ENCODE assay signal across 9 cellular contexts in genomic region chr14:95480109-95480886, GRCh38. TPM values are rescaled to one million over a fixed set of nuclear protein-coding genes. Genes with fewer than 3 reads are reported as not detected.
A peak's percentile ranks its signal among the peaks of the same experiment; 100 is the strongest.
DNase-seq lines count a peak whose midpoint lies in the region; ATAC-seq and TF ChIP-seq lines count a peak whose summit lies in the region.
"Had no signal": no experiment of that assay in that cellular context is flagged by ENCODE, and none has a peak within 500 bp of the region (broad histone marks: within the 10 kb centered on the region; RNA-seq: fewer than 3 reads in every experiment).

No MANE protein-coding gene starts in this region.

- intact Hi-C loops in gastrocnemius medialis (cut with DNase I; ENCODE audit: low total_unique reads): loop anchor here (5.0 kb wide), 1 partner anchor 37 kb away; the partner anchor contains the start of gene SYNE3

- no peaks in the 10 kb centered on the region for H3K9me3 ChIP-seq in Peyer's patch
- no peaks in the 10 kb centered on the region for H3K9me3 ChIP-seq in gastrocnemius medialis
- no peaks in the 10 kb centered on the region for H3K9me3 ChIP-seq in SK-N-SH

- H3K36me3 Mint-ChIP-seq in chondrocyte (ENCODE audit: low read depth): no peaks in the 10 kb centered on the region

- H2AFZ ChIP-seq in SK-N-SH (ENCODE audit: low read depth): no peak overlapping the region

- no peak overlapping the region for H3K4me3 ChIP-seq in Peyer's patch
- H3K4me3 ChIP-seq in gastrocnemius medialis: no peak overlapping the region
- H3K4me3 ChIP-seq in SK-N-SH (ENCODE audit: low read depth in 2 of 2, low read length in 1 of 2): no peak overlapping the region

- H3F3A ChIP-seq in SK-N-SH (replicated peaks; ENCODE audit: insufficient read depth): peaks cover 8% of the 10 kb centered on the region

- no peak overlapping the region for H3K4me2 ChIP-seq in SK-N-SH

- 87% methylated on average over 11 of the region's 11 CpGs for WGBS in SK-N-SH (ENCODE audit: low lambda C conversion rate)

- H3K79me2 ChIP-seq in SK-N-SH (ENCODE audit: insufficient read depth): peaks cover 3% of the 10 kb centered on the region; the same call in 1 of the 2 replicates

- peaks cover 0 to 4% (median 0%) of the 10 kb centered on the region in 3 donors for H3K36me3 ChIP-seq in Peyer's patch
- H3K36me3 ChIP-seq in gastrocnemius medialis: peaks cover 0 to under 1% of the 10 kb centered on the region in 2 donors
- H3K36me3 ChIP-seq in SK-N-SH (replicated peaks in 1 of 2; ENCODE audit: control insufficient read depth in 1 of 2, insufficient read depth in 2 of 2, low read length in 1 of 2): no peaks in the 10 kb centered on the region

- DNase-seq in Peyer's patch: peak in 2 of 3 donors; percentile 31 to 61
- DNase-seq in chondrocyte (ENCODE audit: low spot score): no peak
- DNase-seq in gastrocnemius medialis: peak; percentile 60 to 82
- no peak for DNase-seq in RPMI8226
- no peak for DNase-seq in nucleus accumbens (lab: John Stamatoyannopoulos, UW)
- DNase-seq in T1000 (lab: John Stamatoyannopoulos, UW): no peak
- DNase-seq in SK-N-SH: no peak

- POLR2A ChIA-PET in SK-N-SH (lab: Yijun Ruan, JAX): no interaction called here

- CTCF ChIA-PET in SK-N-SH (lab: Yijun Ruan, JAX): interaction anchor here (1.7 kb wide), 1 partner anchor 47 kb away, joined by 6 read pairs; no protein-coding TSS in a partner anchor

- H3K27ac ChIP-seq in Peyer's patch (peak overlapping the region in 3 of 4 donors; percentile 26 to 57 (median 47)), gastrocnemius medialis (peak overlapping the region; percentile 41 to 73 (median 44)), SK-N-SH (ENCODE audit: low read depth in 2 of 2, low read length in 1 of 2) (no peak overlapping the region; a peak in 1 of 4 replicates)
- H3K27ac ChIP-seq: HL-60 had no signal

- TF ChIP-seq CTCF in Peyer's patch (IDR thresholded peaks at IDR 0.05): no peak
- TF ChIP-seq CTCF in chondrocyte (IDR thresholded peaks at IDR 0.05): no peak
- TF ChIP-seq CTCF in gastrocnemius medialis (IDR thresholded peaks at IDR 0.05 in 4 of 5, conservative IDR thresholded peaks at IDR 0.05 in 1 of 5): no peak
- TF ChIP-seq CTCF in SK-N-SH (IDR thresholded peaks at IDR 0.05): no peak

- H3K27ac Mint-ChIP-seq in chondrocyte (ENCODE audit: unreplicated experiment): peak overlapping the region; percentile 70

- no peak overlapping the region for H3K4me3 Mint-ChIP-seq in chondrocyte (ENCODE audit: unreplicated experiment)

- ATAC-seq in GM18517 (IDR thresholded peaks at IDR 0.05; ENCODE audit: unreplicated experiment): peak; percentile 67
- peak; percentile 55 to 59 for ATAC-seq in gastrocnemius medialis

- no peak for TF ChIP-seq EP300 in SK-N-SH (IDR thresholded peaks at IDR 0.05; ENCODE audit: borderline replicate concordance in 1 of 2, low read depth in 1 of 2, low read length in 1 of 2)

- no peak overlapping the region for H3K9ac ChIP-seq in SK-N-SH

- peaks cover 66% of the 10 kb centered on the region for H3K4me1 Mint-ChIP-seq in chondrocyte (ENCODE audit: low read depth)

- no peaks in the 10 kb centered on the region for H3K9me3 Mint-ChIP-seq in chondrocyte (ENCODE audit: low read depth)

- no peaks in the 10 kb centered on the region for H4K20me1 ChIP-seq in SK-N-SH (ENCODE audit: insufficient read depth)

- no peaks in the 10 kb centered on the region for H3K27me3 ChIP-seq in Peyer's patch
- no peaks in the 10 kb centered on the region for H3K27me3 ChIP-seq in gastrocnemius medialis
- H3K27me3 ChIP-seq in SK-N-SH (ENCODE audit: insufficient read depth): no peaks in the 10 kb centered on the region

- TF ChIP-seq POLR2A in Peyer's patch (IDR thresholded peaks at IDR 0.05) (no peak), gastrocnemius medialis (IDR thresholded peaks at IDR 0.05) (no peak)

- peaks cover 4 to 39% (median 19%) of the 10 kb centered on the region in 4 donors for H3K4me1 ChIP-seq in Peyer's patch
- H3K4me1 ChIP-seq in gastrocnemius medialis: peaks cover 19 to 20% of the 10 kb centered on the region in 2 donors
- peaks cover 18 to 35% of the 10 kb centered on the region in 2 experiments; a peak in 2 of 4 replicates for H3K4me1 ChIP-seq in SK-N-SH (ENCODE audit: control insufficient read depth in 1 of 2, insufficient read depth in 2 of 2, low read depth in 1 of 2, low read length in 1 of 2)

- H3K9me2 ChIP-seq in SK-N-SH: no peaks in the 10 kb centered on the region

- TF ChIP-seq RAD21 in SK-N-SH (IDR thresholded peaks at IDR 0.05; ENCODE audit: low read length): no peak

- in situ Hi-C loops in gastrocnemius medialis (cut with MboI; ENCODE audit: low sequenced_read_pairs in 4 of 4): no loop called here

- H3K27me3 Mint-ChIP-seq in chondrocyte (ENCODE audit: low read depth): no peaks in the 10 kb centered on the region

TF ChIP-seq in SK-N-SH, 30 proteins besides CTCF, POLR2A, EP300 and RAD21:
- TF ChIP-seq EZH2phosphoT487 (IDR thresholded peaks at IDR 0.05; ENCODE audit: borderline replicate concordance, low read depth) (no peak), SMC3 (IDR thresholded peaks at IDR 0.05; ENCODE audit: low read depth, low read length) (no peak), GABPA (IDR thresholded peaks at IDR 0.05; ENCODE audit: low read depth) (no peak), FOSL2 (IDR thresholded peaks at IDR 0.05; ENCODE audit: borderline replicate concordance, low read depth) (no peak), MAX (IDR thresholded peaks at IDR 0.05; ENCODE audit: low read depth) (no peak), NRF1 (IDR thresholded peaks at IDR 0.05; ENCODE audit: low read depth, low read length) (no peak), CHD2 (IDR thresholded peaks at IDR 0.05; ENCODE audit: low read length, partially characterized antibody) (no peak), MXI1 (IDR thresholded peaks at IDR 0.05; ENCODE audit: low read depth, low read length) (no peak), MEF2A (IDR thresholded peaks at IDR 0.05; ENCODE audit: borderline replicate concordance, low read depth) (no peak), ZBTB33 (IDR thresholded peaks at IDR 0.05; ENCODE audit: borderline replicate concordance, low read depth) (no peak), RFX5 (IDR thresholded peaks at IDR 0.05; ENCODE audit: low read length) (no peak)

RNA-seq across cellular contexts. Expression of gene SYNE3, which starts 36.2 kb away (rescaled TPM):
- 10 to 100 TPM in 3 of 4 donors, 1 to 10 TPM in 1; 7.2 to 35.5 (median 13.1) TPM for total RNA-seq in Peyer's patch
- 21.4 to 22.3 TPM (median 22.0 TPM) in 3 replicates for total RNA-seq in chondrocyte
- 1 to 10 TPM; 4.7 to 7.1 (median 5.1) TPM for total RNA-seq in gastrocnemius medialis
- 1.8 and 2.0 TPM in 2 replicates for polyA plus RNA-seq in SK-N-SH (2012; rRNA removed)
- 0.80 and 1.3 TPM in 2 replicates for polyA plus RNA-seq in SK-N-SH (2012; cell fraction: cytosol; rRNA removed)
- polyA plus RNA-seq in SK-N-SH (2012; cell fraction: nucleus; rRNA removed): 3.0 and 3.6 TPM in 2 replicates

RNA-seq across cellular contexts. Expression of gene GLRX5, which starts 54.6 kb away (rescaled TPM):
- total RNA-seq in Peyer's patch (10 to 100 TPM; 24.8 to 42.7 (median 29.5) TPM), chondrocyte (30.9 to 38.9 TPM (median 33.4 TPM) in 3 replicates), gastrocnemius medialis (10 to 100 TPM; 28.0 to 83.2 (median 74.0) TPM)
- polyA plus RNA-seq in SK-N-SH (2012; rRNA removed): 29.1 and 31.4 TPM in 2 replicates
- 45.1 and 60.1 TPM in 2 replicates for polyA plus RNA-seq in SK-N-SH (2012; cell fraction: cytosol; rRNA removed)
- polyA plus RNA-seq in SK-N-SH (2012; cell fraction: nucleus; rRNA removed): 6.3 and 10.9 TPM in 2 replicates

Comparison
In these comparisons a context has a peak if more than half of its experiments do, and no peak if none do; other contexts are left out.
1. DNase-seq: peak in Peyer's patch (2 of 3) and gastrocnemius medialis (2 of 2); none in chondrocyte (single experiment), RPMI8226 (single experiment), nucleus accumbens (0 of 56), T1000 (single experiment) and SK-N-SH (single experiment).
2. H3K27ac ChIP-seq: peak in Peyer's patch (3 of 4) and gastrocnemius medialis (4 of 4); none in SK-N-SH (0 of 2).